In genomic region chr20:63387393-63387792, GRCh38 we compare ENCODE assay signal across 3 cellular contexts.
TF ChIP-seq lines count a peak whose summit lies in the region.

No MANE protein-coding gene starts in this region.

TF ChIP-seq in HepG2, 621 proteins besides CTCF, POLR2A, EP300 and RAD21 (continues in another document):
- TF ChIP-seq MED13 (CRISPR knock-in tag; IDR thresholded peaks at IDR 0.05) (no peak), MNT (IDR thresholded peaks at IDR 0.05) (peak; percentile 97), ZNF138 (CRISPR knock-in tag; IDR thresholded peaks at IDR 0.05; ENCODE audit: low read depth) (no peak), ZNF747 (CRISPR knock-in tag; IDR thresholded peaks at IDR 0.05; ENCODE audit: borderline replicate concordance) (no peak), ZNF224 (CRISPR knock-in tag; IDR thresholded peaks at IDR 0.05) (no peak), GABPB1 (CRISPR knock-in tag; IDR thresholded peaks at IDR 0.05) (no peak), ZC3H4 (CRISPR knock-in tag; IDR thresholded peaks at IDR 0.05; ENCODE audit: borderline replicate concordance) (no peak), ZNF20 (CRISPR knock-in tag; IDR thresholded peaks at IDR 0.05) (no peak), CENPT (CRISPR knock-in tag; IDR thresholded peaks at IDR 0.05; ENCODE audit: low read depth) (0 out of 2 replicates have a peak, but pooled peaks have one; percentile 19), NR0B2 (CRISPR knock-in tag; IDR thresholded peaks at IDR 0.05) (no peak)

TF ChIP-seq in H1, 55 proteins besides CTCF, POLR2A, EP300 and RAD21:
- TF ChIP-seq ATF2 (IDR thresholded peaks at IDR 0.05; ENCODE audit: low read length) = no peak
- no peak for TF ChIP-seq GABPA (IDR thresholded peaks at IDR 0.05; ENCODE audit: borderline replicate concordance, insufficient read depth, low read length)
- TF ChIP-seq NANOG (IDR thresholded peaks at IDR 0.05; ENCODE audit: insufficient read depth, low read depth, low read length, poor library complexity, severe bottlenecking) = no peak
- no peak for TF ChIP-seq E2F6 (IDR thresholded peaks at IDR 0.05)

TF ChIP-seq in SK-N-SH, 30 proteins besides CTCF, POLR2A, EP300 and RAD21:
- TF ChIP-seq SIN3A (IDR thresholded peaks at IDR 0.05; ENCODE audit: borderline replicate concordance, low read depth, low read length) (no peak), MXI1 (IDR thresholded peaks at IDR 0.05; ENCODE audit: low read depth, low read length) (no peak), USF2 (IDR thresholded peaks at IDR 0.05; ENCODE audit: borderline replicate concordance, low read depth, low read length) (no peak), SMC3 (IDR thresholded peaks at IDR 0.05; ENCODE audit: low read depth, low read length) (no peak), USF1 (IDR thresholded peaks at IDR 0.05; ENCODE audit: borderline replicate concordance, low read depth) (no peak)
